1 cellular context compared by ENCODE assay signal in the genomic region with DNA sequence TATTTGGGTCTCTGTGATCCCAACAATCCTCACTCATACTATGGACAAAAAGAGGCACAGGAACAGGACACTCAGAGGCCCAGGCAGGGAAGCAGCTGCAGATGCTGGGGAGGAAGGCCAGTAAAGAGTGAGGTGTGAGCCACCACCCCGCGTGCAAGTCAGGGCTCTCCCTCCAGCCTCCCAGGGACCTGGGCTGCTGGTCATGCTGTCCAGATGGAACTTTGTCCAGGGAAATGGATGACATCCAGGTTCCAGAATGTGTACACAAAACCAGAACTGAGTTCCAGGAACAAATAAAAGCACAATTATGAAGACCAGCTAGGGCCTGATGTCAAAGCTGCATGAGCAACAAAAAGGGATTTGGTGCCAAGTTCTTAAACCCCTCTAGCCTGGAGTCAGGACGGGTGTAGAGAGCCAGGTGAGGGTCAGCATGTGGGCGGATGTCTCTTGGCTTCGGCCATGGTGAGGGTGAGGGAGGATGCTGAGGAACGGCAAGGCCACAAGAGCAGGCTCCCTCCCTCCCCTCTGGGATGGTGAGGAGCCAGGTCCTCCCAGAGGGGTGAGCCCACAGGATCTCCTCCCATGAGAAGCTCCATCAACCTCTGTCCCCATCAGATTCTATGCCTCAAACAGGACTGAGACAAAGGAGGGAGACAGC.
TF ChIP-seq lines count a peak whose summit lies in the region.

No MANE protein-coding gene starts in this region.

TF ChIP-seq in IMR-90, 13 proteins besides CTCF, POLR2A, EP300 and RAD21 (continued from another document):
- TF ChIP-seq BHLHE40 (IDR thresholded peaks at IDR 0.05; ENCODE audit: low read depth, low read length): no peak
- TF ChIP-seq SMC3 (IDR thresholded peaks at IDR 0.05; ENCODE audit: low read depth, low read length): no peak
- TF ChIP-seq, protein P1, sequence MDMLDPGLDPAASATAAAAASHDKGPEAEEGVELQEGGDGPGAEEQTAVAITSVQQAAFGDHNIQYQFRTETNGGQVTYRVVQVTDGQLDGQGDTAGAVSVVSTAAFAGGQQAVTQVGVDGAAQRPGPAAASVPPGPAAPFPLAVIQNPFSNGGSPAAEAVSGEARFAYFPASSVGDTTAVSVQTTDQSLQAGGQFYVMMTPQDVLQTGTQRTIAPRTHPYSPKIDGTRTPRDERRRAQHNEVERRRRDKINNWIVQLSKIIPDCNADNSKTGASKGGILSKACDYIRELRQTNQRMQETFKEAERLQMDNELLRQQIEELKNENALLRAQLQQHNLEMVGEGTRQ (IDR thresholded peaks at IDR 0.05; ENCODE audit: low read depth, low read length): no peak
- no peak for TF ChIP-seq MXI1 (IDR thresholded peaks at IDR 0.05; ENCODE audit: borderline replicate concordance, low read depth, low read length)
- no peak for TF ChIP-seq CHD1 (IDR thresholded peaks at IDR 0.05; ENCODE audit: low read depth, low read length)
- no peak for TF ChIP-seq RCOR1 (IDR thresholded peaks at IDR 0.05; ENCODE audit: insufficient replicate concordance, low read length)
- TF ChIP-seq, protein P2, sequence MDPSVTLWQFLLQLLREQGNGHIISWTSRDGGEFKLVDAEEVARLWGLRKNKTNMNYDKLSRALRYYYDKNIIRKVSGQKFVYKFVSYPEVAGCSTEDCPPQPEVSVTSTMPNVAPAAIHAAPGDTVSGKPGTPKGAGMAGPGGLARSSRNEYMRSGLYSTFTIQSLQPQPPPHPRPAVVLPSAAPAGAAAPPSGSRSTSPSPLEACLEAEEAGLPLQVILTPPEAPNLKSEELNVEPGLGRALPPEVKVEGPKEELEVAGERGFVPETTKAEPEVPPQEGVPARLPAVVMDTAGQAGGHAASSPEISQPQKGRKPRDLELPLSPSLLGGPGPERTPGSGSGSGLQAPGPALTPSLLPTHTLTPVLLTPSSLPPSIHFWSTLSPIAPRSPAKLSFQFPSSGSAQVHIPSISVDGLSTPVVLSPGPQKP (IDR thresholded peaks at IDR 0.05; ENCODE audit: borderline replicate concordance, low read depth, low read length): no peak
- TF ChIP-seq CEBPB (IDR thresholded peaks at IDR 0.05; ENCODE audit: low read depth, low read length): no peak
TF ChIP-seq in IMR-90: peak in this region for 0.
